8 cellular contexts compared by ENCODE assay signal in the genomic region with DNA sequence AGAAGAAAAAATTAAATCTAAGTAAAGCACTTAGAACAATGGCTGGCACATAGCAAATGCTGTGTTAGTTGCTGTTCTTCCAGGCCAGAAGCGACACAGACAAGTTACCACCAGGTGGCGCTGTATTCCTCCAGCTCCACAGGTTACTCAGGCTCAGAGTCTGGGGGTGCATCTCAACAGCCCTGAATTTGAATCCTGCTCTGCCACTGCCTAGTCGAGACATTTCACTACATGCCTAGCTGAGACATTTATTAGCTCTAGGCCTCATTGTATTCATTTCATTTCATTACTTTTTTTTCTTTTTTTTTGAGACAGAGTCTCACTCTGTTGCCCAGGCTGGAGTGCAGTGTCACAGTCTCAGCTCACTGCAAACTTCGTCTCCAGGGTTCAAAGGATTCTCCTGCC. TPM values are rescaled to one million over a fixed set of nuclear protein-coding genes. Genes with fewer than 3 reads are reported as not detected.
DNase-seq lines count a peak whose midpoint lies in the region; ATAC-seq, FAIRE-seq and TF ChIP-seq lines count a peak whose summit lies in the region.

No MANE protein-coding gene starts in this region.

- no peak overlapping the region for H3K4me3 ChIP-seq in CD4-positive, alpha-beta memory T cell (ENCODE audit: low read length in 2 of 2)
- H3K4me3 ChIP-seq in Peyer's patch (no peak overlapping the region), fibroblast of pulmonary artery (replicated peaks; ENCODE audit: low read depth, low read length) (no peak overlapping the region), neutrophil (ENCODE audit: low read depth in 1 of 2, low read length in 1 of 2) (no peak overlapping the region)

- no peaks in the 10 kb centered on the region for H3K9me3 ChIP-seq in CD4-positive, alpha-beta memory T cell (ENCODE audit: control insufficient read depth in 1 of 2, low read length in 2 of 2)
- H3K9me3 ChIP-seq in Peyer's patch = no peaks in the 10 kb centered on the region
- H3K9me3 ChIP-seq in neutrophil = no peaks in the 10 kb centered on the region

- H3K9me3 Mint-ChIP-seq in CD4-positive, alpha-beta memory T cell = peaks cover 0 to 4% (median 0%) of the 10 kb centered on the region in 8 donors

- H3K27me3 ChIP-seq in CD4-positive, alpha-beta memory T cell (ENCODE audit: insufficient read depth, low read length) = no peaks in the 10 kb centered on the region
- H3K27me3 ChIP-seq in Peyer's patch = no peaks in the 10 kb centered on the region
- H3K27me3 ChIP-seq in neutrophil = peaks cover 27% of the 10 kb centered on the region

- no peak for ATAC-seq in GM18868 (IDR thresholded peaks at IDR 0.05; ENCODE audit: unreplicated experiment)

- intact Hi-C loops in CD4-positive, alpha-beta memory T cell (cut with micrococcal nuclease) = loop anchor here (1.0 to 2.0 kb wide), 4 partner anchors 170 to 334 kb away; no protein-coding TSS in a partner anchor

- POLR2A ChIA-PET in CD4-positive, alpha-beta memory T cell (lab: Charles Lee; ENCODE audit: partially characterized antibody) = interaction anchor here (1.1 to 1.3 kb wide), 2 partner anchors 170 to 334 kb away, joined by 3 to 7 read pairs; no protein-coding TSS in a partner anchor

- H3K36me3 ChIP-seq in CD4-positive, alpha-beta memory T cell (ENCODE audit: insufficient read depth, low read length) = no peaks in the 10 kb centered on the region
- H3K36me3 ChIP-seq in Peyer's patch (no peaks in the 10 kb centered on the region), neutrophil (no peaks in the 10 kb centered on the region)

- no peak overlapping the region for H3K27ac ChIP-seq in CD4-positive, alpha-beta memory T cell (ENCODE audit: low read depth, low read length)
- H3K27ac ChIP-seq in Peyer's patch (no peak overlapping the region), neutrophil (no peak overlapping the region)

- CTCF ChIA-PET in CD4-positive, alpha-beta memory T cell (lab: Charles Lee; ENCODE audit: partially characterized antibody) = interaction anchor here (0.6 to 5.8 kb wide), 9 partner anchors 9 to 334 kb away, joined by 3 to 36 read pairs (median 6); no protein-coding TSS in a partner anchor

- no peaks in the 10 kb centered on the region for H3K36me3 Mint-ChIP-seq in CD4-positive, alpha-beta memory T cell

- peaks cover 5 to 7% of the 10 kb centered on the region in 2 donors for H3K27me3 Mint-ChIP-seq in CD4-positive, alpha-beta memory T cell

- peak; percentile 76 to 93 (median 84) for TF ChIP-seq CTCF in Peyer's patch (IDR thresholded peaks at IDR 0.05)
- peak; percentile 88 for TF ChIP-seq CTCF in fibroblast of pulmonary artery (IDR thresholded peaks at IDR 0.05; ENCODE audit: low read length, missing control alignments)
- peak; percentile 65 for TF ChIP-seq CTCF in neutrophil (IDR thresholded peaks at IDR 0.05)

- peak overlapping the region in 1 of 7 donors; percentile 9 for H3K27ac Mint-ChIP-seq in CD4-positive, alpha-beta memory T cell

- no peak for TF ChIP-seq POLR2A in Peyer's patch (IDR thresholded peaks at IDR 0.05)

- DNase-seq in CD4-positive, alpha-beta memory T cell = peak; percentile 72 to 79 (median 73)
- DNase-seq in HTR-8/SVneo (ENCODE audit: insufficient read length, low spot score) = peak; percentile 69
- DNase-seq in Peyer's patch = peak; percentile 72 to 91 (median 73)
- peak; percentile 58 for DNase-seq in activated T-helper 1 cell treated with Interleukin-2 at 50 U/mL for 16 hours (ENCODE audit: low read depth)
- DNase-seq in fibroblast of pulmonary artery (ENCODE audit: low read depth) = peak; percentile 86
- peak; percentile 79 for DNase-seq in superior temporal gyrus (ENCODE audit: extremely low spot score)

- no peak overlapping the region for H3K4me3 Mint-ChIP-seq in CD4-positive, alpha-beta memory T cell

- H3K4me1 ChIP-seq in CD4-positive, alpha-beta memory T cell (ENCODE audit: insufficient read depth, low read length) = peaks cover 22% of the 10 kb centered on the region
- H3K4me1 ChIP-seq in Peyer's patch = peaks cover 0 to 2% (median 0%) of the 10 kb centered on the region in 4 donors
- H3K4me1 ChIP-seq in neutrophil (ENCODE audit: control insufficient read depth in 1 of 2, insufficient read depth in 1 of 2, low read depth in 1 of 2, low read length in 1 of 2) = no peaks in the 10 kb centered on the region

- FAIRE-seq in HTR-8/SVneo (lab: Jason Lieb, UNC) = no peak

- H3K4me1 Mint-ChIP-seq in CD4-positive, alpha-beta memory T cell = peaks cover 22 to 31% (median 26%) of the 10 kb centered on the region in 4 donors

RNA-seq across cellular contexts. Expression of a gene that starts 16.4 kb away (rescaled TPM):
- total RNA-seq in CD4-positive, alpha-beta memory T cell = not detected
- not detected for polyA plus RNA-seq in CD4-positive, alpha-beta memory T cell
- 10 to 100 TPM in 3 of 4 donors, 1 to 10 TPM in 1; 5.8 to 58.8 (median 25.0) TPM for total RNA-seq in Peyer's patch

Comparison
In these comparisons a context has a peak if more than half of its experiments do, and no peak if none do; other contexts are left out.
1. RNA of a gene that starts 16.4 kb away (total RNA-seq): 5.8 to 58.8 TPM in Peyer's patch; not detected in CD4-positive, alpha-beta memory T cell; every median in the first group is over 4 times any median in the second.
2. Peak in every context shown above with its lines, with median percentiles within 50 percentile points of each other: DNase-seq and CTCF ChIP-seq.